In the genomic region with DNA sequence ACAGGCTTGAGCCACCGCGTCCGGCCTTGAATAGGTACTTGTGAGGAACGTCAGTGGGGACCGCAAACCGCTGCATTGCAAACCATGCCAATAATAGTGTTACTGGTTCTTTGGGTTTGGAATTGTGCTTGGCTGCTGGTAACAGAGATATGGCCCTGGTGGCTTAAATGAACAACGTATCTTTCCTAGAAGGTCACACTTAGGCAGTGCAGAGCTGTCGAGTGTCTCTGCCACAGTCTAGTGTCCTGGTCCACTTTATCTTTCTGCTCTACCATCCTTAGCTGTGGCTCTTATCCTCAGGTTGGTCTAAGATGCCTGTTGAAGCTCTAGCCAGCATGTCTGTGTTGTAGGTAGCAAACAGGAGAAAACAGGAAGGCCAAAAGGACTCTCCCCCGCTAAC, we compare ENCODE assay signal across 35 cellular contexts.
"Had no signal": no experiment of that assay in that cellular context is flagged by ENCODE, and none has a peak within 500 bp of the region (broad histone marks: within the 10 kb centered on the region; RNA-seq: fewer than 3 reads in every experiment).

No MANE protein-coding gene starts in this region.

- H3K4me1 ChIP-seq: breast epithelium, colonic mucosa had no signal

- H3K4me3 ChIP-seq: ascending aorta, breast epithelium, cardiac muscle cell, colonic mucosa, dorsolateral prefrontal cortex, esophagus muscularis mucosa, gastrocnemius medialis had no signal

- DNase-seq: activated CD4-positive, alpha-beta memory T cell treated with anti-CD3 and anti-CD28 coated beads, Interleukin-2, amount 10 ng/mL, durations not matched to agents 7 days and 5 days; activated CD4-positive, alpha-beta T cell treated with anti-CD3 and anti-CD28 coated beads for 36 hours; activated CD4-positive, alpha-beta T cell treated with anti-CD3 and anti-CD28 coated beads, Interleukin-2, amount 10 ng/mL, durations not matched to agents 24 days and 14 days; activated CD4-positive, alpha-beta T cell treated with anti-CD3 and anti-CD28 coated beads, Interleukin-2, amount 50 U/mL, for 4 hours; activated CD4-positive, CD25-positive, alpha-beta regulatory T cell; activated CD4-positive, CD25-positive, alpha-beta regulatory T cell treated with anti-CD3 and anti-CD28 coated beads, Interleukin-2, amount 50 U/mL, for 72 hours; activated CD8-positive, alpha-beta memory T cell treated with anti-CD3 and anti-CD28 coated beads, Interleukin-2, amount 50 U/mL, for 48 hours; activated gamma-delta T cell; activated naive CD4-positive, alpha-beta T cell; activated naive CD4-positive, alpha-beta T cell treated with anti-CD3 and anti-CD28 coated beads, Interleukin-2, amount 10 ng/mL, durations not matched to agents 7 days and 5 days; activated naive CD8-positive, alpha-beta T cell treated with anti-CD3 and anti-CD28 coated beads, Interleukin-2, amount 10 ng/mL, durations not matched to agents 7 days and 5 days; activated T-cell treated with anti-CD3 and anti-CD28 coated beads for 4 hours; activated T-cell treated with anti-CD3 and anti-CD28 coated beads, Interleukin-2, amount 50 U/mL, for 24 hours; activated T-cell treated with anti-CD3 and anti-CD28 coated beads, Interleukin-2, amount 50 U/mL, for 72 hours; central memory CD4-positive, alpha-beta T cell; cerebellar nuclear complex; colonic mucosa; effector memory CD4-positive, alpha-beta T cell; erythroblast; foreskin keratinocyte; gastrocnemius medialis; glutamatergic neuron; T-helper 1 cell; T-helper 17 cell; T1000; WERI-Rb-1 had no signal

- H3K36me3 Mint-ChIP-seq: activated naive CD4-positive, alpha-beta T cell treated with anti-CD3 and anti-CD28 coated beads, Interleukin-2, amount 10 ng/mL, durations not matched to agents 7 days and 5 days; activated naive CD4-positive, alpha-beta T cell treated with anti-CD3 and anti-CD28 coated beads, Interleukin-2, amount 50 U/mL, for 72 hours; brain had no signal

- H3K9me3 ChIP-seq: ascending aorta, breast epithelium, colonic mucosa, esophagus muscularis mucosa, gastrocnemius medialis had no signal

- H3K4me1 Mint-ChIP-seq: activated CD4-positive, alpha-beta memory T cell treated with anti-CD3 and anti-CD28 coated beads, Interleukin-2, amount 10 ng/mL, durations not matched to agents 7 days and 5 days; activated CD4-positive, alpha-beta T cell treated with anti-CD3 and anti-CD28 coated beads for 36 hours; activated CD4-positive, alpha-beta T cell treated with anti-CD3 and anti-CD28 coated beads, Interleukin-2, amount 10 ng/mL, durations not matched to agents 24 days and 14 days; activated naive CD4-positive, alpha-beta T cell treated with anti-CD3 and anti-CD28 coated beads, Interleukin-2, amount 10 ng/mL, durations not matched to agents 7 days and 5 days; activated naive CD8-positive, alpha-beta T cell treated with anti-CD3 and anti-CD28 coated beads, Interleukin-2, amount 10 ng/mL, durations not matched to agents 7 days and 5 days had no signal

- H3K27me3 Mint-ChIP-seq: activated CD4-positive, alpha-beta memory T cell treated with anti-CD3 and anti-CD28 coated beads, Interleukin-2, amount 10 ng/mL, durations not matched to agents 7 days and 5 days; activated CD4-positive, alpha-beta T cell treated with anti-CD3 and anti-CD28 coated beads for 36 hours; activated CD4-positive, alpha-beta T cell treated with anti-CD3 and anti-CD28 coated beads, Interleukin-2, amount 10 ng/mL, durations not matched to agents 24 days and 14 days; activated naive CD4-positive, alpha-beta T cell treated with anti-CD3 and anti-CD28 coated beads, Interleukin-2, amount 10 ng/mL, durations not matched to agents 7 days and 5 days; activated naive CD8-positive, alpha-beta T cell treated with anti-CD3 and anti-CD28 coated beads, Interleukin-2, amount 10 ng/mL, durations not matched to agents 7 days and 5 days; activated T-cell treated with anti-CD3 and anti-CD28 coated beads, Interleukin-2, amount 50 U/mL, for 24 hours; dendritic cell treated with granulocyte-macrophage colony-stimulating factor and Interleukin-4, amounts not matched to agents 40 ng/mL and 50 ng/mL, for 4 days; T-helper 17 cell had no signal

- H3K27ac ChIP-seq: ascending aorta, breast epithelium, cardiac muscle cell, colonic mucosa, esophagus muscularis mucosa, foreskin keratinocyte, gastrocnemius medialis, WERI-Rb-1 had no signal

- H3K27ac Mint-ChIP-seq: activated CD4-positive, alpha-beta memory T cell treated with anti-CD3 and anti-CD28 coated beads, Interleukin-2, amount 10 ng/mL, durations not matched to agents 7 days and 5 days; activated CD4-positive, alpha-beta T cell treated with anti-CD3 and anti-CD28 coated beads for 36 hours; activated CD4-positive, alpha-beta T cell treated with anti-CD3 and anti-CD28 coated beads, Interleukin-2, amount 10 ng/mL, durations not matched to agents 24 days and 14 days; activated naive CD4-positive, alpha-beta T cell treated with anti-CD3 and anti-CD28 coated beads, Interleukin-2, amount 10 ng/mL, durations not matched to agents 7 days and 5 days; activated naive CD8-positive, alpha-beta T cell treated with anti-CD3 and anti-CD28 coated beads, Interleukin-2, amount 10 ng/mL, durations not matched to agents 7 days and 5 days; activated T-cell treated with anti-CD3 and anti-CD28 coated beads, Interleukin-2, amount 50 U/mL, for 24 hours; activated T-cell treated with anti-CD3 and anti-CD28 coated beads, Interleukin-2, amount 50 U/mL, for 72 hours; dendritic cell treated with granulocyte-macrophage colony-stimulating factor and Interleukin-4, amounts not matched to agents 40 ng/mL and 50 ng/mL, for 4 days; T-helper 17 cell; T-helper 2 cell treated with Interferon-gamma antibody and Interleukin-4, amounts not matched to agents 5 μg/mL and 100 μg/mL, for 36 hours had no signal

- H3K27me3 ChIP-seq: ascending aorta, breast epithelium, cardiac muscle cell, colonic mucosa, dorsolateral prefrontal cortex, esophagus muscularis mucosa, foreskin keratinocyte, gastrocnemius medialis had no signal

- H3K4me3 Mint-ChIP-seq: activated CD4-positive, alpha-beta memory T cell treated with anti-CD3 and anti-CD28 coated beads, Interleukin-2, amount 10 ng/mL, durations not matched to agents 7 days and 5 days; activated CD4-positive, alpha-beta T cell treated with anti-CD3 and anti-CD28 coated beads for 36 hours; activated CD4-positive, alpha-beta T cell treated with anti-CD3 and anti-CD28 coated beads, Interleukin-2, amount 10 ng/mL, durations not matched to agents 24 days and 14 days; activated naive CD4-positive, alpha-beta T cell treated with anti-CD3 and anti-CD28 coated beads, Interleukin-2, amount 10 ng/mL, durations not matched to agents 7 days and 5 days; activated naive CD8-positive, alpha-beta T cell treated with anti-CD3 and anti-CD28 coated beads, Interleukin-2, amount 10 ng/mL, durations not matched to agents 7 days and 5 days; activated T-cell treated with anti-CD3 and anti-CD28 coated beads, Interleukin-2, amount 50 U/mL, for 24 hours; activated T-cell treated with anti-CD3 and anti-CD28 coated beads, Interleukin-2, amount 50 U/mL, for 72 hours; brain; dendritic cell treated with granulocyte-macrophage colony-stimulating factor and Interleukin-4, amounts not matched to agents 40 ng/mL and 50 ng/mL, for 4 days; T-helper 17 cell; T-helper 2 cell treated with Interferon-gamma antibody and Interleukin-4, amounts not matched to agents 5 μg/mL and 100 μg/mL, for 36 hours had no signal

- ATAC-seq: activated CD4-positive, alpha-beta T cell treated with anti-CD3 and anti-CD28 coated beads for 36 hours; activated naive CD4-positive, alpha-beta T cell treated with anti-CD3 and anti-CD28 coated beads, Interleukin-2, amount 50 U/mL, for 72 hours; activated T-cell treated with anti-CD3 and anti-CD28 coated beads, Interleukin-2, amount 50 U/mL, for 72 hours; foreskin keratinocyte; gastrocnemius medialis; T-helper 17 cell had no signal

- H3K9me3 Mint-ChIP-seq: activated CD4-positive, alpha-beta memory T cell treated with anti-CD3 and anti-CD28 coated beads, Interleukin-2, amount 10 ng/mL, durations not matched to agents 7 days and 5 days; activated CD4-positive, alpha-beta T cell treated with anti-CD3 and anti-CD28 coated beads, Interleukin-2, amount 10 ng/mL, durations not matched to agents 24 days and 14 days; activated naive CD4-positive, alpha-beta T cell treated with anti-CD3 and anti-CD28 coated beads, Interleukin-2, amount 10 ng/mL, durations not matched to agents 7 days and 5 days; activated naive CD4-positive, alpha-beta T cell treated with anti-CD3 and anti-CD28 coated beads, Interleukin-2, amount 50 U/mL, for 72 hours; activated naive CD8-positive, alpha-beta T cell treated with anti-CD3 and anti-CD28 coated beads, Interleukin-2, amount 10 ng/mL, durations not matched to agents 7 days and 5 days; activated T-cell treated with anti-CD3 and anti-CD28 coated beads, Interleukin-2, amount 50 U/mL, for 24 hours; activated T-cell treated with anti-CD3 and anti-CD28 coated beads, Interleukin-2, amount 50 U/mL, for 72 hours; dendritic cell treated with granulocyte-macrophage colony-stimulating factor and Interleukin-4, amounts not matched to agents 40 ng/mL and 50 ng/mL, for 4 days; T-helper 2 cell treated with Interferon-gamma antibody and Interleukin-4, amounts not matched to agents 5 μg/mL and 100 μg/mL, for 36 hours had no signal

- H3K36me3 ChIP-seq: ascending aorta, breast epithelium, cardiac muscle cell, colonic mucosa, esophagus muscularis mucosa, gastrocnemius medialis, WERI-Rb-1 had no signal
